In genomic region chr1:203621559-203622130, GRCh38 we compare ENCODE assay signal across 1 cellular context.
TF ChIP-seq lines count a peak whose summit lies in the region.

No MANE protein-coding gene starts in this region.

TF ChIP-seq in IMR-90, 13 proteins besides CTCF, POLR2A, EP300 and RAD21:
- TF ChIP-seq CEBPB (IDR thresholded peaks at IDR 0.05; ENCODE audit: low read depth, low read length) (no peak), USF2 (IDR thresholded peaks at IDR 0.05; ENCODE audit: low read depth, low read length) (0 out of 2 replicates have a peak, but pooled peaks have one; percentile 24)
